ENCODE assay signal across 25 cellular contexts in genomic region chr9:109941771-109942170, GRCh38.
"Had no signal": no experiment of that assay in that cellular context is flagged by ENCODE, and none has a peak within 500 bp of the region (broad histone marks: within the 10 kb centered on the region; RNA-seq: fewer than 3 reads in every experiment).

No MANE protein-coding gene starts in this region.

- H3K79me2 ChIP-seq: hepatocyte had no signal

- H3K36me3 ChIP-seq: esophagus muscularis mucosa, gastroesophageal sphincter, left lung, prostate gland, sigmoid colon, stomach, thyroid gland, vagina had no signal

- H3K4me1 ChIP-seq: esophagus muscularis mucosa, foreskin keratinocyte, gastroesophageal sphincter, left lung, prostate gland, right atrium auricular region, sigmoid colon, stomach, thyroid gland, vagina had no signal

- H3K4me3 Mint-ChIP-seq: mesothelial cell of epicardium; naive thymus-derived CD8-positive, alpha-beta T cell; nephron progenitor cell; stimulated activated effector memory CD8-positive, alpha-beta T cell treated with anti-CD3 and anti-CD28 coated beads, Interleukin-12 subunit alpha, Interleukin-12 subunit beta, amount 100 ng/mL, for 72 hours had no signal

- H3K36me3 Mint-ChIP-seq: naive thymus-derived CD8-positive, alpha-beta T cell; stimulated activated effector memory CD8-positive, alpha-beta T cell treated with anti-CD3 and anti-CD28 coated beads, Interleukin-12 subunit alpha, Interleukin-12 subunit beta, amount 100 ng/mL, for 72 hours had no signal

- H3K27ac Mint-ChIP-seq: mesothelial cell of epicardium; naive thymus-derived CD8-positive, alpha-beta T cell; nephron progenitor cell; stimulated activated effector memory CD8-positive, alpha-beta T cell treated with anti-CD3 and anti-CD28 coated beads, Interleukin-12 subunit alpha, Interleukin-12 subunit beta, amount 100 ng/mL, for 72 hours had no signal

- H3K9me3 ChIP-seq: esophagus muscularis mucosa, gastroesophageal sphincter, heart left ventricle, left lung, prostate gland, right atrium auricular region, sigmoid colon, stomach, thyroid gland, vagina had no signal

- H3K4me2 ChIP-seq: hepatocyte had no signal

- DNase-seq: dorsolateral prefrontal cortex; effector CD8-positive, alpha-beta T cell; foreskin keratinocyte; heart left ventricle; left cardiac atrium; left lung; mesenchymal stem cell; naive thymus-derived CD8-positive, alpha-beta T cell; nephron progenitor cell; nucleus accumbens; sigmoid colon; stimulated activated CD4-positive, alpha-beta T cell treated with anti-CD3 and anti-CD28 coated beads, Interleukin-2, amount 100 ng/mL, for 24 hours; stimulated activated CD4-positive, alpha-beta T cell treated with anti-CD3 and anti-CD28 coated beads, Interleukin-4, amount 100 ng/mL, for 24 hours; stimulated activated naive CD4-positive, alpha-beta T cell treated with Interleukin-2 at 50 U/mL for 16 hours; stomach; thyroid gland; trophoblast cell had no signal

- H3K27me3 ChIP-seq: dorsolateral prefrontal cortex, esophagus muscularis mucosa, foreskin keratinocyte, gastroesophageal sphincter, heart left ventricle, hepatocyte, left lung, right atrium auricular region, sigmoid colon, stomach, thyroid gland, vagina had no signal

- ATAC-seq: foreskin keratinocyte; gastroesophageal sphincter; heart left ventricle; left cardiac atrium; left lung; naive thymus-derived CD8-positive, alpha-beta T cell; stimulated activated effector memory CD8-positive, alpha-beta T cell treated with anti-CD3 and anti-CD28 coated beads, Interleukin-12 subunit alpha, Interleukin-12 subunit beta, amount 100 ng/mL, for 72 hours had no signal

- H3K4me3 ChIP-seq: dorsolateral prefrontal cortex, esophagus muscularis mucosa, gastroesophageal sphincter, heart left ventricle, hepatocyte, left lung, prostate gland, right atrium auricular region, sigmoid colon, stomach, thyroid gland, vagina had no signal

- H3K27ac ChIP-seq: dorsolateral prefrontal cortex, esophagus muscularis mucosa, foreskin keratinocyte, gastroesophageal sphincter, heart left ventricle, hepatocyte, left lung, prostate gland, right atrium auricular region, sigmoid colon, stomach, thyroid gland, vagina had no signal

- H2AFZ ChIP-seq: hepatocyte had no signal

- H3K9me3 Mint-ChIP-seq: mesothelial cell of epicardium, nephron progenitor cell had no signal

- H3K4me1 Mint-ChIP-seq: nephron progenitor cell; stimulated activated effector memory CD8-positive, alpha-beta T cell treated with anti-CD3 and anti-CD28 coated beads, Interleukin-12 subunit alpha, Interleukin-12 subunit beta, amount 100 ng/mL, for 72 hours had no signal
